ENCODE assay signal across 8 cellular contexts in genomic region chr6:134175532-134176282, GRCh38.
DNase-seq lines count a peak whose midpoint lies in the region; ATAC-seq and TF ChIP-seq lines count a peak whose summit lies in the region.

No MANE protein-coding gene starts in this region.

- intact Hi-C loops in activated CD4-positive, alpha-beta T cell treated with anti-CD3 and anti-CD28 coated beads, Interleukin-2, amount 10 ng/mL, durations not matched to agents 24 days and 14 days (cut with micrococcal nuclease) = loop anchor here (2.0 to 10.0 kb wide), 6 partner anchors 61 to 1259 kb away; no protein-coding TSS in a partner anchor

- H3K27me3 Mint-ChIP-seq in IgD-negative memory B cell (peaks cover 7% of the 10 kb centered on the region), endothelial cell (ENCODE audit: unreplicated experiment) (peaks cover 13% of the 10 kb centered on the region), mesothelial cell of epicardium (ENCODE audit: low read depth) (peaks cover 5% of the 10 kb centered on the region)
- H3K27me3 Mint-ChIP-seq in activated CD4-positive, alpha-beta T cell treated with anti-CD3 and anti-CD28 coated beads, Interleukin-2, amount 10 ng/mL, durations not matched to agents 24 days and 14 days = no peaks in the 10 kb centered on the region
- H3K27me3 Mint-ChIP-seq in stimulated activated naive B cell treated with anti-CD40 and anti-IgM and Interleukin-4, amounts not matched to agents 10 μg/mL and 1 μg/mL and 100 μg/mL, for 72 hours = no peaks in the 10 kb centered on the region

- H3K36me3 Mint-ChIP-seq in IgD-negative memory B cell (no peaks in the 10 kb centered on the region), endothelial cell (ENCODE audit: low read depth, unreplicated experiment) (peaks cover 6% of the 10 kb centered on the region), mesothelial cell of epicardium (peaks cover 12% of the 10 kb centered on the region)
- peaks cover 30% of the 10 kb centered on the region for H3K36me3 Mint-ChIP-seq in activated CD4-positive, alpha-beta T cell treated with anti-CD3 and anti-CD28 coated beads, Interleukin-2, amount 10 ng/mL, durations not matched to agents 24 days and 14 days (ENCODE audit: low read depth)
- peaks cover 5 to 15% of the 10 kb centered on the region in 2 donors for H3K36me3 Mint-ChIP-seq in stimulated activated naive B cell treated with anti-CD40 and anti-IgM and Interleukin-4, amounts not matched to agents 10 μg/mL and 1 μg/mL and 100 μg/mL, for 72 hours

- peak overlapping the region; percentile 37 to 81 (median 63) for H3K27ac Mint-ChIP-seq in IgD-negative memory B cell
- peak overlapping the region; percentile 91 for H3K27ac Mint-ChIP-seq in activated CD4-positive, alpha-beta T cell treated with anti-CD3 and anti-CD28 coated beads, Interleukin-2, amount 10 ng/mL, durations not matched to agents 24 days and 14 days
- H3K27ac Mint-ChIP-seq in endothelial cell (ENCODE audit: unreplicated experiment) = peak overlapping the region; percentile 88
- peak overlapping the region; percentile 96 for H3K27ac Mint-ChIP-seq in mesothelial cell of epicardium
- peak overlapping the region; percentile 75 for H3K27ac Mint-ChIP-seq in stimulated activated naive B cell treated with anti-CD40 and anti-IgM and Interleukin-4, amounts not matched to agents 10 μg/mL and 1 μg/mL and 100 μg/mL, for 72 hours

- TF ChIP-seq CTCF in endothelial cell (IDR thresholded peaks at IDR 0.05; ENCODE audit: unreplicated experiment) = no peak
- no peak for TF ChIP-seq CTCF in mesothelial cell of epicardium (IDR thresholded peaks at IDR 0.05; ENCODE audit: unreplicated experiment)

- H3K9me3 Mint-ChIP-seq in IgD-negative memory B cell = no peaks in the 10 kb centered on the region
- no peaks in the 10 kb centered on the region for H3K9me3 Mint-ChIP-seq in activated CD4-positive, alpha-beta T cell treated with anti-CD3 and anti-CD28 coated beads, Interleukin-2, amount 10 ng/mL, durations not matched to agents 24 days and 14 days
- no peaks in the 10 kb centered on the region for H3K9me3 Mint-ChIP-seq in endothelial cell (ENCODE audit: unreplicated experiment)
- H3K9me3 Mint-ChIP-seq in mesothelial cell of epicardium = no peaks in the 10 kb centered on the region
- no peaks in the 10 kb centered on the region for H3K9me3 Mint-ChIP-seq in stimulated activated naive B cell treated with anti-CD40 and anti-IgM and Interleukin-4, amounts not matched to agents 10 μg/mL and 1 μg/mL and 100 μg/mL, for 72 hours

- DNase-seq in C1 segment of cervical spinal cord (lab: John Stamatoyannopoulos, UW) = peak in 9 of 14 donors; percentile 48 to 84 (median 73)
- peak; percentile 84 for DNase-seq in activated CD4-positive, alpha-beta T cell treated with anti-CD3 and anti-CD28 coated beads, Interleukin-2, amount 10 ng/mL, durations not matched to agents 24 days and 14 days
- no peak for DNase-seq in endothelial cell (ENCODE audit: low spot score)
- no peak for DNase-seq in mesothelial cell of epicardium (ENCODE audit: low spot score in 2 of 2, unreplicated experiment in 2 of 2)
- DNase-seq in stimulated activated naive B cell treated with anti-CD40 and anti-IgM and Interleukin-4, amounts not matched to agents 10 μg/mL and 1 μg/mL and 100 μg/mL, for 72 hours = no peak
- DNase-seq in iPS-NIHi7 (ENCODE audit: extremely low spot score) = no peak

- ATAC-seq in GM21367 (IDR thresholded peaks at IDR 0.05; ENCODE audit: unreplicated experiment) = peak; percentile 8
- ATAC-seq in stimulated activated naive B cell treated with anti-CD40 and anti-IgM and Interleukin-4, amounts not matched to agents 10 μg/mL and 1 μg/mL and 100 μg/mL, for 72 hours (replicated peaks) = no peak

- H3K4me1 Mint-ChIP-seq in IgD-negative memory B cell (peaks cover 29 to 45% (median 41%) of the 10 kb centered on the region in 3 donors), endothelial cell (ENCODE audit: unreplicated experiment) (peaks cover 31% of the 10 kb centered on the region), mesothelial cell of epicardium (peaks cover 61% of the 10 kb centered on the region)
- peaks cover 55% of the 10 kb centered on the region for H3K4me1 Mint-ChIP-seq in activated CD4-positive, alpha-beta T cell treated with anti-CD3 and anti-CD28 coated beads, Interleukin-2, amount 10 ng/mL, durations not matched to agents 24 days and 14 days
- peaks cover 30 to 44% of the 10 kb centered on the region in 2 donors for H3K4me1 Mint-ChIP-seq in stimulated activated naive B cell treated with anti-CD40 and anti-IgM and Interleukin-4, amounts not matched to agents 10 μg/mL and 1 μg/mL and 100 μg/mL, for 72 hours

- H3K4me3 Mint-ChIP-seq in IgD-negative memory B cell = peak overlapping the region; percentile 93 to 98 (median 96)
- H3K4me3 Mint-ChIP-seq in activated CD4-positive, alpha-beta T cell treated with anti-CD3 and anti-CD28 coated beads, Interleukin-2, amount 10 ng/mL, durations not matched to agents 24 days and 14 days = peak overlapping the region; percentile 91
- peak overlapping the region; percentile 93 for H3K4me3 Mint-ChIP-seq in endothelial cell (ENCODE audit: unreplicated experiment)
- peak overlapping the region; percentile 96 for H3K4me3 Mint-ChIP-seq in mesothelial cell of epicardium
- H3K4me3 Mint-ChIP-seq in stimulated activated naive B cell treated with anti-CD40 and anti-IgM and Interleukin-4, amounts not matched to agents 10 μg/mL and 1 μg/mL and 100 μg/mL, for 72 hours = peak overlapping the region; percentile 95

Comparison
In these comparisons a context has a peak if more than half of its experiments do, and no peak if none do; other contexts are left out.
1. DNase-seq: peak in C1 segment of cervical spinal cord (9 of 14) and activated CD4-positive, alpha-beta T cell treated with anti-CD3 and anti-CD28 coated beads, Interleukin-2, amount 10 ng/mL, durations not matched to agents 24 days and 14 days (single experiment); none in endothelial cell (single experiment), mesothelial cell of epicardium (0 of 2), stimulated activated naive B cell treated with anti-CD40 and anti-IgM and Interleukin-4, amounts not matched to agents 10 μg/mL and 1 μg/mL and 100 μg/mL, for 72 hours (single experiment) and iPS-NIHi7 (single experiment).
2. Peak in every context shown above with its lines, with median percentiles within 50 percentile points of each other: H3K27ac Mint-ChIP-seq and H3K4me3 Mint-ChIP-seq.